34 cellular contexts compared by ENCODE assay signal in genomic region chr4:73646117-73646516, GRCh38. TPM values are rescaled to one million over a fixed set of nuclear protein-coding genes. Genes with fewer than 3 reads are reported as not detected.
"Had no signal": no experiment of that assay in that cellular context is flagged by ENCODE, and none has a peak within 500 bp of the region (broad histone marks: within the 10 kb centered on the region; RNA-seq: fewer than 3 reads in every experiment).

No MANE protein-coding gene starts in this region.

- H3K4me3 ChIP-seq: esophagus muscularis mucosa, heart left ventricle, lung, mucosa of descending colon, ovary, sigmoid colon had no signal

- H3K9me3 ChIP-seq: esophagus muscularis mucosa, heart left ventricle, mucosa of descending colon, ovary, sigmoid colon had no signal

- ATAC-seq: activated naive CD8-positive, alpha-beta T cell treated with anti-CD3 and anti-CD28 coated beads, Interleukin-2, amount 50 U/mL, for 24 hours; activated T-cell treated with anti-CD3 and anti-CD28 coated beads, Interleukin-2, amount 50 U/mL, for 4 hours; activated T-helper 17 cell treated with anti-CD3 and anti-CD28 coated beads, Interleukin-2, amount 50 U/mL, for 72 hours; foreskin keratinocyte; heart left ventricle; mucosa of descending colon; natural killer cell treated with Interleukin-12 subunit alpha and Interleukin-12 subunit beta and Interleukin-15 and Interleukin-18, amount 100 ng/mL, for 72 hours; stimulated activated memory B cell treated with anti-CD40 and anti-IgM and Interleukin-4, amounts not matched to agents 10 μg/mL and 1 μg/mL and 100 μg/mL, for 72 hours; stimulated activated naive CD8-positive, alpha-beta T cell treated with anti-CD3 and anti-CD28 coated beads, Interleukin-15, amount 100 ng/mL, for 72 hours had no signal

- H3K4me1 ChIP-seq: esophagus muscularis mucosa, heart left ventricle, sigmoid colon had no signal

- H3K27ac ChIP-seq: esophagus muscularis mucosa, foreskin keratinocyte, heart left ventricle, ovary, sigmoid colon, VCaP had no signal

- H3K36me3 ChIP-seq: esophagus muscularis mucosa, heart left ventricle, ovary, sigmoid colon had no signal

- H3K27me3 ChIP-seq: esophagus muscularis mucosa, foreskin keratinocyte, ovary, sigmoid colon had no signal

- DNase-seq: activated CD4-positive, alpha-beta T cell treated with anti-CD3 and anti-CD28 coated beads for 48 hours; activated CD4-positive, alpha-beta T cell treated with anti-CD3 and anti-CD28 coated beads, Interleukin-2, amount 50 U/mL, for 48 hours; activated CD8-positive, alpha-beta memory T cell treated with anti-CD3 and anti-CD28 coated beads for 24 hours; activated CD8-positive, alpha-beta memory T cell treated with anti-CD3 and anti-CD28 coated beads, Interleukin-2, amount 50 U/mL, for 4 hours; activated naive CD8-positive, alpha-beta T cell treated with anti-CD3 and anti-CD28 coated beads, Interleukin-2, amount 50 U/mL, for 24 hours; activated T-cell treated with anti-CD3 and anti-CD28 coated beads, Interleukin-2, amount 50 U/mL, for 4 hours; amygdala; caudate nucleus; cortex of kidney; foreskin keratinocyte; heart left ventricle; hypothalamus; immature natural killer cell; mucosa of descending colon; ovary; sigmoid colon; small intestine; stimulated activated CD4-positive, alpha-beta T cell treated with anti-CD3 and anti-CD28 coated beads, Interleukin-1b, Interleukin-23, amount 100 ng/mL, for 48 hours; stimulated activated CD4-positive, alpha-beta T cell treated with anti-CD3 and anti-CD28 coated beads, Interleukin-4, amount 100 ng/mL, for 4 hours; stimulated activated CD8-positive, alpha-beta memory T cell treated with anti-CD3 and anti-CD28 coated beads, Interleukin-4, amount 100 ng/mL, for 48 hours; stimulated activated naive CD8-positive, alpha-beta T cell treated with anti-CD3 and anti-CD28 coated beads, Interleukin-15, amount 100 ng/mL, for 72 hours; substantia nigra; SW 1271; T-helper 9 cell had no signal

- FAIRE-seq: small intestine, TTC549 had no signal

RNA-seq across cellular contexts. Expression of gene RASSF6, which starts 25.9 kb away (rescaled TPM):
- total RNA-seq: activated T-cell treated with anti-CD3 and anti-CD28 coated beads, Interleukin-2, amount 50 U/mL, for 4 hours; chondrocyte; mesenteric fat pad; myocyte; natural killer cell treated with Interleukin-12 subunit alpha and Interleukin-12 subunit beta and Interleukin-15 and Interleukin-18, amount 100 ng/mL, for 72 hours had no signal
- polyA plus RNA-seq: heart left ventricle, immature natural killer cell had no signal
